In the genomic region with DNA sequence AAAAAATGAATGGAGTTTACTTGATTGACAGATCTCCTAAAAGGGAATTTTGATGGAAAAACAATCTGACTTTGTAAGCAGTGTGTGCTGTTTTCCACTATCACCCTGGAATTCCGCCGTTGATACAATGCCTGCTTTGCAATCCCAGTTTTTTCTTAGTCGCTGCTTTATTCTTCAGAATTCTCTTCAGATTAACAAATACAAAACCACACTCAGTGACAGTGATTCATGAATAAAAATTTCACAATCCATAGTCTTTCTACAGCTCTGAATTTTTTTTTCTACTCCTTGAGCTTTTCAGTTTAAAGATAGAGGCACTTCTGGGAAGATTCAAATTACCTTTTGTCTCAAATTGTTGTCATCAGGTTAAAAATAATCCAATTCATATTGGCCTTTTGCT, we compare ENCODE assay signal across 1 cellular context.
TF ChIP-seq lines count a peak whose summit lies in the region.

No MANE protein-coding gene starts in this region.

TF ChIP-seq in HepG2, 621 proteins besides CTCF, POLR2A, EP300 and RAD21:
- no peak for TF ChIP-seq RXRA (CRISPR knock-in tag; IDR thresholded peaks at IDR 0.05)
- TF ChIP-seq CREM (IDR thresholded peaks at IDR 0.05) = no peak
- TF ChIP-seq CREM (CRISPR knock-in tag; IDR thresholded peaks at IDR 0.05) = no peak
- no peak for TF ChIP-seq MZF1 (CRISPR knock-in tag; IDR thresholded peaks at IDR 0.05; ENCODE audit: borderline replicate concordance)
- TF ChIP-seq ZNF468 (CRISPR knock-in tag; IDR thresholded peaks at IDR 0.05) = no peak
